ENCODE assay signal across 32 cellular contexts in the genomic region with DNA sequence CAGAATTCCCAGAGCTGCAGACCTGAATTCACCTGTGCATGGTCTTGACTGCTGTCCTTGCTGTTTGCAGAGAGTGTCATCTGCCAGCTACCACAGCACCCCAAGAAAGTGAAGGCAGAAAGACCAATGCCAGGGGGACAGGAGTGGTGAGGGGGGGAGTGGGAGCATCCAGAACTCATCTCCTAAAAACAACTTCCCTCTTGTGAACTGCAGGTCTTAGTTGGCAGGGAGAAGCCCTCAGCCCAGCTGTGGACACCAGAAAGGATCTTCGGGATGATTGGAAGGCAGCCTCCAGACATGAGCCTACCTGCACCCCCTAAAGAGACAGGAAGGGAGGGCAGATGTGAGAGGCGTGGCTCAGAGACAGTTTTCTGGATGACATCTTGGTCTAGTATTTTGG.
"Had no signal": no experiment of that assay in that cellular context is flagged by ENCODE, and none has a peak within 500 bp of the region (broad histone marks: within the 10 kb centered on the region; RNA-seq: fewer than 3 reads in every experiment).

No MANE protein-coding gene starts in this region.

- H3K36me3 ChIP-seq: adrenal gland, cardiac muscle cell had no signal

- H3K9me3 ChIP-seq: adrenal gland, body of pancreas had no signal

- H3K4me1 Mint-ChIP-seq: activated CD8-positive, alpha-beta memory T cell treated with anti-CD3 and anti-CD28 coated beads, Interleukin-2, amount 10 ng/mL, durations not matched to agents 7 days and 5 days; activated naive CD4-positive, alpha-beta T cell treated with anti-CD3 and anti-CD28 coated beads, Interleukin-2, amount 50 U/mL, for 24 hours; activated naive CD8-positive, alpha-beta T cell treated with anti-CD3 and anti-CD28 coated beads for 36 hours; activated naive CD8-positive, alpha-beta T cell treated with anti-CD3 and anti-CD28 coated beads, Interleukin-2, amount 50 U/mL, for 24 hours; central memory CD8-positive, alpha-beta T cell; T-cell had no signal

- DNase-seq: activated CD4-positive, alpha-beta memory T cell treated with anti-CD3 and anti-CD28 coated beads for 36 hours; activated CD4-positive, alpha-beta T cell treated with anti-CD3 and anti-CD28 coated beads for 1 hour; activated CD4-positive, alpha-beta T cell treated with anti-CD3 and anti-CD28 coated beads for 48 hours; activated CD8-positive, alpha-beta memory T cell treated with anti-CD3 and anti-CD28 coated beads, Interleukin-2, amount 10 ng/mL, durations not matched to agents 7 days and 5 days; activated CD8-positive, alpha-beta memory T cell treated with anti-CD3 and anti-CD28 coated beads, Interleukin-2, amount 50 U/mL, for 4 hours; activated CD8-positive, alpha-beta T cell treated with anti-CD3 and anti-CD28 coated beads, Interleukin-2, amount 10 ng/mL, durations not matched to agents 7 days and 5 days; activated effector memory CD4-positive, alpha-beta T cell treated with anti-CD3 and anti-CD28 coated beads, Interleukin-2, amount 50 U/mL, for 16 hours; activated naive CD4-positive, alpha-beta T cell treated with anti-CD3 and anti-CD28 coated beads for 36 hours; activated naive CD8-positive, alpha-beta T cell treated with anti-CD3 and anti-CD28 coated beads for 36 hours; activated naive CD8-positive, alpha-beta T cell treated with anti-CD3 and anti-CD28 coated beads, Interleukin-2, amount 50 U/mL, for 24 hours; activated T-cell treated with anti-CD3 and anti-CD28 coated beads, Interleukin-2, amount 50 U/mL, for 1 hour; activated T-cell treated with anti-CD3 and anti-CD28 coated beads, Interleukin-2, amount 50 U/mL, for 48 hours; adrenal gland; amygdala; aorta; body of pancreas; effector memory CD4-positive, alpha-beta T cell; endodermal cell; foreskin keratinocyte; SW 1271; T-cell had no signal

- H3K9me3 Mint-ChIP-seq: activated CD4-positive, alpha-beta memory T cell treated with anti-CD3 and anti-CD28 coated beads for 36 hours; activated naive CD4-positive, alpha-beta T cell treated with anti-CD3 and anti-CD28 coated beads for 36 hours; activated naive CD4-positive, alpha-beta T cell treated with anti-CD3 and anti-CD28 coated beads, Interleukin-2, amount 50 U/mL, for 24 hours; activated naive CD8-positive, alpha-beta T cell treated with anti-CD3 and anti-CD28 coated beads for 36 hours; activated naive CD8-positive, alpha-beta T cell treated with anti-CD3 and anti-CD28 coated beads, Interleukin-2, amount 50 U/mL, for 24 hours; activated T-helper 1 cell treated with anti-CD3 and anti-CD28 coated beads, Interleukin-12 subunit alpha, Interleukin-12 subunit beta, Interleukin-2, Interleukin-4 antibody, amounts not matched to agents 30 ng/mL and 10 ng/mL and 1 ng/mL, durations not matched to agents 14 hours and 24 hours and 36 hours; activated T-helper 2 cell treated with anti-CD3 and anti-CD28 coated beads, Interferon-gamma antibody, Interleukin-2, Interleukin-4, amounts not matched to agents 10 μg/mL and 5 μg/mL and 100 μg/mL, durations not matched to agents 14 hours and 24 hours and 36 hours; central memory CD8-positive, alpha-beta T cell; dendritic cell treated with granulocyte-macrophage colony-stimulating factor and Interleukin-4, amounts not matched to agents 40 ng/mL and 50 ng/mL, for 4 days; endodermal cell; T-cell; T-helper 1 cell treated with Interleukin-12 subunit alpha and Interleukin-12 subunit beta and Interleukin-4 antibody, amounts not matched to agents 30 μg/mL and 1 μg/mL, for 36 hours; T-helper 2 cell treated with Interferon-gamma antibody and Interleukin-4, amounts not matched to agents 5 μg/mL and 100 μg/mL, for 36 hours; WTC11 had no signal

- H3K4me1 ChIP-seq: foreskin keratinocyte had no signal

- H3K27ac Mint-ChIP-seq: activated CD4-positive, alpha-beta memory T cell treated with anti-CD3 and anti-CD28 coated beads for 36 hours; activated CD8-positive, alpha-beta memory T cell treated with anti-CD3 and anti-CD28 coated beads, Interleukin-2, amount 10 ng/mL, durations not matched to agents 7 days and 5 days; activated CD8-positive, alpha-beta T cell treated with anti-CD3 and anti-CD28 coated beads, Interleukin-2, amount 10 ng/mL, durations not matched to agents 7 days and 5 days; activated naive CD4-positive, alpha-beta T cell treated with anti-CD3 and anti-CD28 coated beads for 36 hours; activated naive CD4-positive, alpha-beta T cell treated with anti-CD3 and anti-CD28 coated beads, Interleukin-2, amount 50 U/mL, for 24 hours; activated naive CD8-positive, alpha-beta T cell treated with anti-CD3 and anti-CD28 coated beads for 36 hours; activated naive CD8-positive, alpha-beta T cell treated with anti-CD3 and anti-CD28 coated beads, Interleukin-2, amount 50 U/mL, for 24 hours; activated T-helper 1 cell treated with anti-CD3 and anti-CD28 coated beads, Interleukin-12 subunit alpha, Interleukin-12 subunit beta, Interleukin-2, Interleukin-4 antibody, amounts not matched to agents 30 ng/mL and 10 ng/mL and 1 ng/mL, durations not matched to agents 14 hours and 24 hours and 36 hours; activated T-helper 2 cell treated with anti-CD3 and anti-CD28 coated beads, Interferon-gamma antibody, Interleukin-2, Interleukin-4, amounts not matched to agents 10 μg/mL and 5 μg/mL and 100 μg/mL, durations not matched to agents 14 hours and 24 hours and 36 hours; dendritic cell treated with granulocyte-macrophage colony-stimulating factor and Interleukin-4, amounts not matched to agents 40 ng/mL and 50 ng/mL, for 4 days; endodermal cell; T-cell; T-helper 1 cell treated with Interleukin-12 subunit alpha and Interleukin-12 subunit beta and Interleukin-4 antibody, amounts not matched to agents 30 μg/mL and 1 μg/mL, for 36 hours; T-helper 2 cell treated with Interferon-gamma antibody and Interleukin-4, amounts not matched to agents 5 μg/mL and 100 μg/mL, for 36 hours; WTC11 had no signal

- H3K27me3 Mint-ChIP-seq: activated CD4-positive, alpha-beta memory T cell treated with anti-CD3 and anti-CD28 coated beads for 36 hours; activated CD8-positive, alpha-beta memory T cell treated with anti-CD3 and anti-CD28 coated beads, Interleukin-2, amount 10 ng/mL, durations not matched to agents 7 days and 5 days; activated naive CD4-positive, alpha-beta T cell treated with anti-CD3 and anti-CD28 coated beads, Interleukin-2, amount 50 U/mL, for 24 hours; activated naive CD8-positive, alpha-beta T cell treated with anti-CD3 and anti-CD28 coated beads for 36 hours; activated naive CD8-positive, alpha-beta T cell treated with anti-CD3 and anti-CD28 coated beads, Interleukin-2, amount 50 U/mL, for 24 hours; central memory CD8-positive, alpha-beta T cell had no signal

- H3K27ac ChIP-seq: adrenal gland, body of pancreas, cardiac muscle cell, dorsolateral prefrontal cortex, foreskin keratinocyte had no signal

- H3K27me3 ChIP-seq: adrenal gland, body of pancreas, cardiac muscle cell, foreskin keratinocyte had no signal

- H3K36me3 Mint-ChIP-seq: activated CD4-positive, alpha-beta memory T cell treated with anti-CD3 and anti-CD28 coated beads for 36 hours; activated CD8-positive, alpha-beta memory T cell treated with anti-CD3 and anti-CD28 coated beads, Interleukin-2, amount 10 ng/mL, durations not matched to agents 7 days and 5 days; activated naive CD4-positive, alpha-beta T cell treated with anti-CD3 and anti-CD28 coated beads, Interleukin-2, amount 50 U/mL, for 24 hours; activated naive CD8-positive, alpha-beta T cell treated with anti-CD3 and anti-CD28 coated beads for 36 hours; T-cell; WTC11 had no signal

- H3K4me3 Mint-ChIP-seq: activated CD4-positive, alpha-beta memory T cell treated with anti-CD3 and anti-CD28 coated beads for 36 hours; activated CD8-positive, alpha-beta memory T cell treated with anti-CD3 and anti-CD28 coated beads, Interleukin-2, amount 10 ng/mL, durations not matched to agents 7 days and 5 days; activated CD8-positive, alpha-beta T cell treated with anti-CD3 and anti-CD28 coated beads, Interleukin-2, amount 10 ng/mL, durations not matched to agents 7 days and 5 days; activated naive CD4-positive, alpha-beta T cell treated with anti-CD3 and anti-CD28 coated beads for 36 hours; activated naive CD4-positive, alpha-beta T cell treated with anti-CD3 and anti-CD28 coated beads, Interleukin-2, amount 50 U/mL, for 24 hours; activated naive CD8-positive, alpha-beta T cell treated with anti-CD3 and anti-CD28 coated beads for 36 hours; activated naive CD8-positive, alpha-beta T cell treated with anti-CD3 and anti-CD28 coated beads, Interleukin-2, amount 50 U/mL, for 24 hours; activated T-helper 1 cell treated with anti-CD3 and anti-CD28 coated beads, Interleukin-12 subunit alpha, Interleukin-12 subunit beta, Interleukin-2, Interleukin-4 antibody, amounts not matched to agents 30 ng/mL and 10 ng/mL and 1 ng/mL, durations not matched to agents 14 hours and 24 hours and 36 hours; central memory CD8-positive, alpha-beta T cell; dendritic cell treated with granulocyte-macrophage colony-stimulating factor and Interleukin-4, amounts not matched to agents 40 ng/mL and 50 ng/mL, for 4 days; endodermal cell; T-cell; T-helper 1 cell treated with Interleukin-12 subunit alpha and Interleukin-12 subunit beta and Interleukin-4 antibody, amounts not matched to agents 30 μg/mL and 1 μg/mL, for 36 hours; T-helper 2 cell treated with Interferon-gamma antibody and Interleukin-4, amounts not matched to agents 5 μg/mL and 100 μg/mL, for 36 hours; WTC11 had no signal

- H3K4me3 ChIP-seq: adrenal gland, body of pancreas, cardiac muscle cell, coronary artery, dorsolateral prefrontal cortex had no signal
